Comparison of ENCODE assay signal across 8 cellular contexts in genomic region chr14:58637391-58638230, GRCh38. TPM values are rescaled to one million over a fixed set of nuclear protein-coding genes. Genes with fewer than 3 reads are reported as not detected.
A peak's percentile ranks its signal among the peaks of the same experiment; 100 is the strongest.
DNase-seq lines count a peak whose midpoint lies in the region; ATAC-seq and TF ChIP-seq lines count a peak whose summit lies in the region.

Gene DACT1, plus strand, starts transcription at chr14:58637962. Its CDS starts 241 bp downstream, at chr14:58638203.

- DNase-seq in NCI-H1436 (lab: John Stamatoyannopoulos, UW) (peak; percentile 23), NCI-H1436 treated with DMSO at 0.1 percent for 48 hours (lab: John Stamatoyannopoulos, UW) (no peak), NCI-H748 treated with DMSO at 0.1 percent for 48 hours (lab: John Stamatoyannopoulos, UW) (peak; percentile 60), foreskin fibroblast (peak; percentile 57 to 83), thoracic aorta (ENCODE audit: low spot score) (peak; percentile 14)

- no peak for TF ChIP-seq CTCF in foreskin fibroblast (IDR thresholded peaks at IDR 0.05; ENCODE audit: low read depth, low read length)
- peak in 1 of 3 experiments; percentile 4 for TF ChIP-seq CTCF in nephron (IDR thresholded peaks at IDR 0.05; ENCODE audit: unreplicated experiment in 3 of 3)
- TF ChIP-seq CTCF in thoracic aorta (IDR thresholded peaks at IDR 0.05), result no peak

- peak within 1 kb of the TSS; percentile 70 to 88 for H3K4me3 ChIP-seq in foreskin fibroblast (ENCODE audit: low read depth in 1 of 2, low read length in 2 of 2)
- H3K4me3 ChIP-seq in thoracic aorta, result peak within 1 kb of the TSS; percentile 92

- H3K27me3 ChIP-seq in thoracic aorta (replicated peaks; ENCODE audit: insufficient read depth), result no peaks in the 10 kb centered on the region

- H3K4me1 Mint-ChIP-seq in activated T-helper 17 cell treated with anti-CD3 and anti-CD28 coated beads, Interleukin-2, amount 50 U/mL, for 72 hours, result peaks cover 12% of the 10 kb centered on the region
- H3K4me1 Mint-ChIP-seq in nephron, result peaks cover 37% of the 10 kb centered on the region

- peaks cover 16% of the 10 kb centered on the region for H3K36me3 ChIP-seq in thoracic aorta

- peak within 1 kb of the TSS; percentile 86 for H3K4me3 Mint-ChIP-seq in activated T-helper 17 cell treated with anti-CD3 and anti-CD28 coated beads, Interleukin-2, amount 50 U/mL, for 72 hours
- peak within 1 kb of the TSS; percentile 95 to 96 (median 96) for H3K4me3 Mint-ChIP-seq in nephron

- no peaks in the 10 kb centered on the region for H3K9me3 ChIP-seq in thoracic aorta

- no peaks in the 10 kb centered on the region for H3K9me3 Mint-ChIP-seq in activated T-helper 17 cell treated with anti-CD3 and anti-CD28 coated beads, Interleukin-2, amount 50 U/mL, for 72 hours
- no peaks in the 10 kb centered on the region for H3K9me3 Mint-ChIP-seq in nephron

- H3K27ac ChIP-seq in thoracic aorta, result peak within 1 kb of the TSS; percentile 99

- H3K4me1 ChIP-seq in thoracic aorta (ENCODE audit: control insufficient read depth in 1 of 2, low read depth in 2 of 2), result peaks cover 17 to 51% of the 10 kb centered on the region in 2 donors

- H3K36me3 Mint-ChIP-seq in activated T-helper 17 cell treated with anti-CD3 and anti-CD28 coated beads, Interleukin-2, amount 50 U/mL, for 72 hours (ENCODE audit: low read depth), result peaks cover 6% of the 10 kb centered on the region
- peaks cover 20% of the 10 kb centered on the region for H3K36me3 Mint-ChIP-seq in nephron (ENCODE audit: low read depth)

- ATAC-seq in HG02588 (IDR thresholded peaks at IDR 0.05; ENCODE audit: unreplicated experiment) (peak; percentile 56), thoracic aorta (ENCODE audit: insufficient number of reproducible peaks, low FRiP score, low read depth) (peak; percentile 40)
- ATAC-seq in activated T-helper 17 cell treated with anti-CD3 and anti-CD28 coated beads, Interleukin-2, amount 50 U/mL, for 72 hours (replicated peaks), result peak; percentile 58

- H3K27ac Mint-ChIP-seq in activated T-helper 17 cell treated with anti-CD3 and anti-CD28 coated beads, Interleukin-2, amount 50 U/mL, for 72 hours, result no peak within 1 kb of the TSS
- H3K27ac Mint-ChIP-seq in nephron, result peak within 1 kb of the TSS; percentile 97 to 98 (median 97)

- H3K27me3 Mint-ChIP-seq in activated T-helper 17 cell treated with anti-CD3 and anti-CD28 coated beads, Interleukin-2, amount 50 U/mL, for 72 hours, result peaks cover 36% of the 10 kb centered on the region
- no peaks in the 10 kb centered on the region for H3K27me3 Mint-ChIP-seq in nephron (ENCODE audit: low read depth)

RNA-seq across cellular contexts. Expression of gene DACT1, which starts in this region (rescaled TPM):
- 1 to 10 TPM; 2.5 to 2.8 TPM for total RNA-seq in activated T-helper 17 cell treated with anti-CD3 and anti-CD28 coated beads, Interleukin-2, amount 50 U/mL, for 72 hours
- total RNA-seq in thoracic aorta, result 10 to 100 TPM; 36.1 to 50.9 TPM

Comparison
In these comparisons a context has a peak if more than half of its experiments do, and no peak if none do; other contexts are left out.
1. RNA of gene DACT1 (total RNA-seq): 36.1 to 50.9 TPM in thoracic aorta; 2.5 to 2.8 TPM in activated T-helper 17 cell treated with anti-CD3 and anti-CD28 coated beads, Interleukin-2, amount 50 U/mL, for 72 hours; every median in the first group is over 4 times any median in the second.
2. Peak in every context shown above with its lines, with median percentiles within 50 percentile points of each other: ATAC-seq.